ENCODE assay signal across 1 cellular context in genomic region chr9:113255431-113255830, GRCh38.
TF ChIP-seq lines count a peak whose summit lies in the region.

No MANE protein-coding gene starts in this region.

TF ChIP-seq in SK-N-SH treated with all-trans-retinoic acid at 6 μM for 48 hours, 23 proteins besides CTCF, POLR2A, EP300 and RAD21 (continued from another document):
- TF ChIP-seq ESRRG (CRISPR knock-in tag; IDR thresholded peaks at IDR 0.05) (no peak), GLIS3 (CRISPR knock-in tag; IDR thresholded peaks at IDR 0.05) (no peak), OSR1 (CRISPR knock-in tag; IDR thresholded peaks at IDR 0.05) (no peak), PPARA (CRISPR knock-in tag; IDR thresholded peaks at IDR 0.05; ENCODE audit: borderline replicate concordance) (no peak), ZFP3 (CRISPR knock-in tag; IDR thresholded peaks at IDR 0.05) (no peak)
TF ChIP-seq in SK-N-SH treated with all-trans-retinoic acid at 6 μM for 48 hours: peak in this region for 0.
